In genomic region chr15:92111756-92112155, GRCh38 we compare ENCODE assay signal across 20 cellular contexts.
"Had no signal": no experiment of that assay in that cellular context is flagged by ENCODE, and none has a peak within 500 bp of the region (broad histone marks: within the 10 kb centered on the region; RNA-seq: fewer than 3 reads in every experiment).

No MANE protein-coding gene starts in this region.

- H3K4me1 Mint-ChIP-seq: memory B cell had no signal

- ATAC-seq: activated CD8-positive, alpha-beta T cell treated with anti-CD3 and anti-CD28 coated beads, Interleukin-2, amount 10 ng/mL, durations not matched to agents 7 days and 5 days; mucosa of descending colon; naive thymus-derived CD4-positive, alpha-beta T cell; upper lobe of right lung had no signal

- H3K4me3 Mint-ChIP-seq: activated CD8-positive, alpha-beta T cell treated with anti-CD3 and anti-CD28 coated beads, Interleukin-2, amount 10 ng/mL, durations not matched to agents 7 days and 5 days; activated T-cell treated with anti-CD3 and anti-CD28 coated beads, Interleukin-2, amount 50 U/mL, for 24 hours; memory B cell; naive thymus-derived CD4-positive, alpha-beta T cell; neural progenitor cell had no signal

- H3K9me3 ChIP-seq: adrenal gland, mucosa of descending colon, prostate gland, SK-N-SH, stomach, thoracic aorta, upper lobe of right lung had no signal

- H3K27ac Mint-ChIP-seq: activated CD8-positive, alpha-beta T cell treated with anti-CD3 and anti-CD28 coated beads, Interleukin-2, amount 10 ng/mL, durations not matched to agents 7 days and 5 days; activated T-cell treated with anti-CD3 and anti-CD28 coated beads, Interleukin-2, amount 50 U/mL, for 24 hours; memory B cell; neural progenitor cell had no signal

- DNase-seq: activated CD4-positive, alpha-beta T cell treated with anti-CD3 and anti-CD28 coated beads for 48 hours; activated CD4-positive, CD25-positive, alpha-beta regulatory T cell; activated CD8-positive, alpha-beta T cell treated with anti-CD3 and anti-CD28 coated beads, Interleukin-2, amount 10 ng/mL, durations not matched to agents 7 days and 5 days; activated naive CD4-positive, alpha-beta T cell treated with anti-CD3 and anti-CD28 coated beads, Interleukin-2, amount 50 U/mL, for 16 hours; activated T-cell treated with anti-CD3 and anti-CD28 coated beads, Interleukin-2, amount 50 U/mL, for 24 hours; erythroblast; mucosa of descending colon; naive thymus-derived CD4-positive, alpha-beta T cell; SK-N-SH; stimulated activated CD4-positive, alpha-beta T cell treated with anti-CD3 and anti-CD28 coated beads, Interleukin-15, amount 100 ng/mL, for 24 hours; stimulated activated CD4-positive, alpha-beta T cell treated with anti-CD3 and anti-CD28 coated beads, Interleukin-2, amount 100 ng/mL, for 48 hours; stomach; T-helper 1 cell; T1000; upper lobe of right lung had no signal

- H3K36me3 Mint-ChIP-seq: memory B cell, neural progenitor cell had no signal

- H3K27me3 Mint-ChIP-seq: activated T-cell treated with anti-CD3 and anti-CD28 coated beads, Interleukin-2, amount 50 U/mL, for 24 hours; naive thymus-derived CD4-positive, alpha-beta T cell had no signal
